Comparison of ENCODE assay signal across 12 cellular contexts in the genomic region with DNA sequence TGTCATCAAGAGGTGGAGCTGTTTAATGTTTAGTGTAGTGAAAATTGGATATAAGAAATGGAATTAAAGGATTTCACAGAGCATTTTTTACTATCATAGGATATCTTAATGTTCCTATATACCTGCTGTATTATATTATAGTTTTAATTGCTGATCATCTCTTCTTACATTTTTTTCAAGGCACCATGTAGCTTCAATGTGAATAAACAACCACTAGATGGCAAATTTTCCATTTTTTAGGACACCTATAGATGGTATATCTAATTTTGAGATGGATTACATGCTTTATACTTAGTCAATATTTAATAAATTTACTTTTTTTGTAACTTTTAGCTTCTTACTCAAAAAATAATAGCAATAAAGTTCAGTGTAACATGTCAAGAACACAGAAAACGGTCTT. TPM values are rescaled to one million over a fixed set of nuclear protein-coding genes. Genes with fewer than 3 reads are reported as not detected.
A peak's percentile ranks its signal among the peaks of the same experiment; 100 is the strongest.
DNase-seq lines count a peak whose midpoint lies in the region; ATAC-seq, FAIRE-seq and TF ChIP-seq lines count a peak whose summit lies in the region.
"Had no signal": no experiment of that assay in that cellular context is flagged by ENCODE, and none has a peak within 500 bp of the region (broad histone marks: within the 10 kb centered on the region; RNA-seq: fewer than 3 reads in every experiment).

No MANE protein-coding gene starts in this region.

- H3K9me3 ChIP-seq in mesenchymal stem cell (ENCODE audit: control insufficient read depth, low read length): no peaks in the 10 kb centered on the region

- H3K4me3 Mint-ChIP-seq in activated CD4-positive, alpha-beta memory T cell treated with anti-CD3 and anti-CD28 coated beads for 36 hours: no peak overlapping the region
- H3K4me3 Mint-ChIP-seq: activated T-cell treated with anti-CD3 and anti-CD28 coated beads, Interleukin-2, amount 50 U/mL, for 4 hours; stimulated activated naive CD8-positive, alpha-beta T cell treated with anti-CD3 and anti-CD28 coated beads, Interleukin-15, amount 100 ng/mL, for 72 hours had no signal

- intact Hi-C loops in activated CD4-positive, alpha-beta memory T cell treated with anti-CD3 and anti-CD28 coated beads for 36 hours (cut with micrococcal nuclease): no loop called here

- no peak overlapping the region for H3K18ac ChIP-seq in mesenchymal stem cell (ENCODE audit: low read depth in 1 of 2, low read length in 2 of 2)

- H3K79me2 ChIP-seq in KMS-11 (ENCODE audit: insufficient read depth, low read depth): no peaks in the 10 kb centered on the region

- H3K4me3 ChIP-seq in GM12865 (ENCODE audit: low read depth, low read length): no peak overlapping the region
- H3K4me3 ChIP-seq in KMS-11 (IDR thresholded peaks at IDR 0.05; ENCODE audit: insufficient read depth, low read depth, low read length): no peak overlapping the region
- H3K4me3 ChIP-seq in mesenchymal stem cell (ENCODE audit: insufficient read depth in 1 of 2, low read depth in 1 of 2, low read length in 2 of 2): no peak overlapping the region

- H2AK5ac ChIP-seq in mesenchymal stem cell (ENCODE audit: low read length, severe bottlenecking): no peak overlapping the region

- WGBS in mesenchymal stem cell: no CpG with 5 or more reads among the region's 1 CpG

- H3K14ac ChIP-seq in mesenchymal stem cell (ENCODE audit: low read length in 2 of 2): no peak overlapping the region

- H3K4me1 Mint-ChIP-seq in activated CD4-positive, alpha-beta memory T cell treated with anti-CD3 and anti-CD28 coated beads for 36 hours (ENCODE audit: low read depth): no peaks in the 10 kb centered on the region
- H3K4me1 Mint-ChIP-seq: stimulated activated naive CD8-positive, alpha-beta T cell treated with anti-CD3 and anti-CD28 coated beads, Interleukin-15, amount 100 ng/mL, for 72 hours had no signal

- no peak overlapping the region for H3K9ac ChIP-seq in KMS-11
- H3K9ac ChIP-seq in mesenchymal stem cell (ENCODE audit: low read length): no peak overlapping the region

- no peaks in the 10 kb centered on the region for H3K4me1 ChIP-seq in KMS-11 (ENCODE audit: low read depth, poor library complexity, severe bottlenecking)
- H3K4me1 ChIP-seq in mesenchymal stem cell (ENCODE audit: control insufficient read depth, insufficient read depth, low read depth, low read length): no peaks in the 10 kb centered on the region

- H2BK12ac ChIP-seq in mesenchymal stem cell (ENCODE audit: low read length in 2 of 2): no peak overlapping the region

- peak; percentile 32 for FAIRE-seq in TTC549 (lab: Jason Lieb, UNC)

- H3K27me3 ChIP-seq in KMS-11 (ENCODE audit: insufficient read depth, low read depth) (no peaks in the 10 kb centered on the region), mesenchymal stem cell (ENCODE audit: control insufficient read depth in 1 of 2, insufficient read depth in 1 of 2, low read length in 2 of 2) (no peaks in the 10 kb centered on the region)

- H3K79me1 ChIP-seq in mesenchymal stem cell (replicated peaks; ENCODE audit: low read length, poor library complexity, severe bottlenecking): no peaks in the 10 kb centered on the region

- no peak overlapping the region for H2BK120ac ChIP-seq in mesenchymal stem cell (ENCODE audit: low read depth, low read length)

- no peak overlapping the region for H4K91ac ChIP-seq in mesenchymal stem cell (ENCODE audit: low read length)

- H3K27me3 Mint-ChIP-seq in activated CD4-positive, alpha-beta memory T cell treated with anti-CD3 and anti-CD28 coated beads for 36 hours: no peaks in the 10 kb centered on the region
- H3K27me3 Mint-ChIP-seq: stimulated activated naive CD8-positive, alpha-beta T cell treated with anti-CD3 and anti-CD28 coated beads, Interleukin-15, amount 100 ng/mL, for 72 hours had no signal

- H3K27ac ChIP-seq in KMS-11 (no peak overlapping the region), mesenchymal stem cell (ENCODE audit: low read length, poor library complexity, severe bottlenecking) (no peak overlapping the region)

- H3K36me3 ChIP-seq in KMS-11 (ENCODE audit: insufficient read depth) (no peaks in the 10 kb centered on the region), mesenchymal stem cell (ENCODE audit: control insufficient read depth in 1 of 2, insufficient read depth in 2 of 2, low read depth in 1 of 2, low read length in 2 of 2) (no peaks in the 10 kb centered on the region)

- POLR2A ChIA-PET in activated CD4-positive, alpha-beta memory T cell treated with anti-CD3 and anti-CD28 coated beads for 36 hours (lab: Charles Lee): no interaction called here

- H4K20me1 ChIP-seq in KMS-11 (ENCODE audit: insufficient read depth): no peaks in the 10 kb centered on the region

- no peak overlapping the region for H2BK15ac ChIP-seq in mesenchymal stem cell (ENCODE audit: low read depth, poor library complexity, severe bottlenecking)

- H3K4me2 ChIP-seq in KMS-11 (no peak overlapping the region), mesenchymal stem cell (ENCODE audit: low read length, poor library complexity, severe bottlenecking) (no peak overlapping the region)

- H4K8ac ChIP-seq in mesenchymal stem cell (ENCODE audit: low read length): no peak overlapping the region

- no peak overlapping the region for H2AFZ ChIP-seq in KMS-11 (ENCODE audit: low read depth)
- H2AFZ ChIP-seq in mesenchymal stem cell (ENCODE audit: low read depth, low read length): no peak overlapping the region

- ATAC-seq in GM21367 (IDR thresholded peaks at IDR 0.05; ENCODE audit: unreplicated experiment): no peak
- ATAC-seq: activated T-cell treated with anti-CD3 and anti-CD28 coated beads, Interleukin-2, amount 50 U/mL, for 4 hours; stimulated activated naive CD8-positive, alpha-beta T cell treated with anti-CD3 and anti-CD28 coated beads, Interleukin-15, amount 100 ng/mL, for 72 hours had no signal

- H3K36me3 Mint-ChIP-seq in activated CD4-positive, alpha-beta memory T cell treated with anti-CD3 and anti-CD28 coated beads for 36 hours: no peaks in the 10 kb centered on the region

- CTCF ChIA-PET in activated CD4-positive, alpha-beta memory T cell treated with anti-CD3 and anti-CD28 coated beads for 36 hours (lab: Charles Lee): interaction anchor here (1.1 kb wide), 1 partner anchor 10 kb away, joined by 4 read pairs; no protein-coding TSS in a partner anchor

- TF ChIP-seq CTCF in GM12865 (IDR thresholded peaks at IDR 0.05; ENCODE audit: insufficient read depth, low read depth, low read length, missing control alignments) (peak; percentile 10), KMS-11 (conservative IDR thresholded peaks at IDR 0.05; ENCODE audit: low read depth, low read length) (peak; percentile 35; the same call in 1 of the 2 replicates)

- H2BK5ac ChIP-seq in mesenchymal stem cell (ENCODE audit: low read depth, low read length, poor library complexity, severe bottlenecking): no peak overlapping the region

- H3K27ac Mint-ChIP-seq in activated CD4-positive, alpha-beta memory T cell treated with anti-CD3 and anti-CD28 coated beads for 36 hours: no peak overlapping the region
- H3K27ac Mint-ChIP-seq: stimulated activated naive CD8-positive, alpha-beta T cell treated with anti-CD3 and anti-CD28 coated beads, Interleukin-15, amount 100 ng/mL, for 72 hours had no signal

- no peaks in the 10 kb centered on the region for H3K9me3 Mint-ChIP-seq in activated CD4-positive, alpha-beta memory T cell treated with anti-CD3 and anti-CD28 coated beads for 36 hours

- no peak overlapping the region for H3K23ac ChIP-seq in mesenchymal stem cell (ENCODE audit: low read length in 2 of 2)

- DNase-seq in GM12865 (ENCODE audit: low read depth): no peak
- peak; percentile 25 for DNase-seq in mesenchymal stem cell
- DNase-seq in activated CD4-positive, alpha-beta memory T cell treated with anti-CD3 and anti-CD28 coated beads for 36 hours: no peak
- no peak for DNase-seq in ecto neural progenitor cell (ENCODE audit: low spot score)
- DNase-seq: activated T-cell treated with anti-CD3 and anti-CD28 coated beads, Interleukin-2, amount 50 U/mL, for 4 hours; HCEC 1CT; stimulated activated naive CD8-positive, alpha-beta T cell treated with anti-CD3 and anti-CD28 coated beads, Interleukin-15, amount 100 ng/mL, for 72 hours had no signal

- no peak overlapping the region for H3K4ac ChIP-seq in mesenchymal stem cell (ENCODE audit: low read depth in 1 of 2, low read length in 2 of 2)

RNA-seq across cellular contexts. Expression of a gene that starts 9.0 kb away (rescaled TPM):
- 0.04 TPM for polyA plus RNA-seq in mesenchymal stem cell (2013, experiment 1 of 2)
- polyA plus RNA-seq in mesenchymal stem cell (2013, experiment 2 of 2): not detected
- not detected for total RNA-seq in activated CD4-positive, alpha-beta memory T cell treated with anti-CD3 and anti-CD28 coated beads for 36 hours
- total RNA-seq: activated T-cell treated with anti-CD3 and anti-CD28 coated beads, Interleukin-2, amount 50 U/mL, for 4 hours; lower leg skin; T-helper 1 cell treated with Interleukin-12 subunit alpha and Interleukin-12 subunit beta and Interleukin-4 antibody, amounts not matched to agents 30 ng/mL and 1 ng/mL, for 36 hours had no signal

RNA-seq across cellular contexts. Expression of a gene that starts 9.6 kb away (rescaled TPM):
- 0.08 TPM for polyA plus RNA-seq in mesenchymal stem cell (2013, experiment 1 of 2)
- polyA plus RNA-seq in mesenchymal stem cell (2013, experiment 2 of 2): 0.11 TPM
- not detected for total RNA-seq in activated CD4-positive, alpha-beta memory T cell treated with anti-CD3 and anti-CD28 coated beads for 36 hours
- total RNA-seq: activated T-cell treated with anti-CD3 and anti-CD28 coated beads, Interleukin-2, amount 50 U/mL, for 4 hours; lower leg skin; T-helper 1 cell treated with Interleukin-12 subunit alpha and Interleukin-12 subunit beta and Interleukin-4 antibody, amounts not matched to agents 30 ng/mL and 1 ng/mL, for 36 hours had no signal
